8 cellular contexts compared by ENCODE assay signal in the genomic region with DNA sequence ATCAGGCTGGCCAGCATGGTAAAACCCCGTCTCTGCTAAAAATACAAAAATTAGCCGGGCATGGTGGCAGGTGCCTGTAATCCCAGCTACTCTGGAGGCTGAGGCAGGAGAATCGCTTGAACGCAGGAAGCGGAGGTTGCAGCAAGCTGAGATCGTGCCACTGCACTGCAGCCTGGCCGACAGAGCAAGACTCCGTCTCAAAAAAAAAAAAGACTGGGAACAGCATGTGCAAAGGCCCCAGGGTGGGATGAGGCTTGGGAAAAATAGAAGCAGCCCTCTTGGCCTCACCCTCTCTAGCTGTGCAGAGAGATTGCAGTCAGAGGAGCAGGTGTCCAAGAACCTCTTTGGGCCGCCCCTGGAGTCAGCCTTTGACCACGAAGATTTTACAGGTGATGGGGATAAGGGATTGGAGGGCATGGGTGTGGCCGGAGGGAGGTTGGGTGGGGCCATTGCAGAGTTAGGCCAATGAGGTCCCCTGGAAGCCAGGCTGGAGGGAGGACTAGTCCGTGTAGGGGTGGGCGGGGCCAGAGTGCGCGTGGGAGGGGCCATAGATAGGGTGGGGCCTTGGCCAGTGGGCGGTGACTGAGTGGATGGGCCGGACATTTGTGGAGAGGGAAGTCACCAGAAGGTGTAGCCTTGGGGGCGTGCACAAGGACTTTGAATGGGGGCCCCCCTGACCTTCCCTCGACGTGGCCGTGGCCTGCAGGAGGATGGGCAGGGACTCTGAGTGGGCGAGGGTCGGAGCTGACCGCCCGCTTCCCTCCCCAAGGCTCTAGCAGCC. TPM values are rescaled to one million over a fixed set of nuclear protein-coding genes. Genes with fewer than 3 reads are reported as not detected.
DNase-seq lines count a peak whose midpoint lies in the region; ATAC-seq and TF ChIP-seq lines count a peak whose summit lies in the region.

No MANE protein-coding gene starts in this region.

- TF ChIP-seq CTCF in upper lobe of left lung (IDR thresholded peaks at IDR 0.05) (no peak), Calu3 (IDR thresholded peaks at IDR 0.05; ENCODE audit: unreplicated experiment) (no peak)

- intact Hi-C loops in activated CD4-positive, alpha-beta T cell treated with anti-CD3 and anti-CD28 coated beads, Interleukin-2, amount 10 ng/mL, durations not matched to agents 24 days and 14 days (cut with micrococcal nuclease) = loop anchor here (5.0 kb wide), 1 partner anchor 56 kb away; no protein-coding TSS in a partner anchor
- intact Hi-C loops in dendritic cell treated with granulocyte-macrophage colony-stimulating factor and Interleukin-4, amounts not matched to agents 40 ng/mL and 50 ng/mL, for 4 days (cut with micrococcal nuclease) = loop anchor here (5.0 kb wide), 1 partner anchor 79 kb away; a partner anchor contains a TSS
- intact Hi-C loops in Calu3 (cut with micrococcal nuclease; ENCODE audit: unreplicated experiment) = no loop called here

- H3K4me1 ChIP-seq in mesodermal cell (ENCODE audit: control insufficient read depth, insufficient read depth, low read length, poor library complexity, severe bottlenecking) (no peaks in the 10 kb centered on the region), upper lobe of left lung (peaks cover 0 to 16% (median 13%) of the 10 kb centered on the region in 4 donors)

- H3K27ac ChIP-seq in mesodermal cell (ENCODE audit: low read depth, low read length, severe bottlenecking) (no peak overlapping the region), upper lobe of left lung (peak overlapping the region in 1 of 4 donors; percentile 53)

- H3K27me3 Mint-ChIP-seq in activated CD4-positive, alpha-beta T cell treated with anti-CD3 and anti-CD28 coated beads, Interleukin-2, amount 10 ng/mL, durations not matched to agents 24 days and 14 days = no peaks in the 10 kb centered on the region
- H3K27me3 Mint-ChIP-seq in dendritic cell treated with granulocyte-macrophage colony-stimulating factor and Interleukin-4, amounts not matched to agents 40 ng/mL and 50 ng/mL, for 4 days = no peaks in the 10 kb centered on the region
- H3K27me3 Mint-ChIP-seq in Calu3 (ENCODE audit: unreplicated experiment) = peaks cover 11% of the 10 kb centered on the region

- peak; percentile 82 for DNase-seq in activated CD4-positive, alpha-beta T cell treated with anti-CD3 and anti-CD28 coated beads, Interleukin-2, amount 10 ng/mL, durations not matched to agents 24 days and 14 days
- no peak for DNase-seq in activated CD4-positive, alpha-beta T cell treated with anti-CD3 and anti-CD28 coated beads for 4 hours
- DNase-seq in SW480 (ENCODE audit: low spot score) (peak; percentile 79), upper lobe of left lung (peak; percentile 78 to 93), Calu3 (no peak)

- peak; percentile 70 to 78 for ATAC-seq in upper lobe of left lung (ENCODE audit: low FRiP score in 2 of 2)
- ATAC-seq in GM19035 (IDR thresholded peaks at IDR 0.05; ENCODE audit: unreplicated experiment) = no peak

- peak overlapping the region; percentile 31 for H3K4me3 ChIP-seq in mesodermal cell (ENCODE audit: extremely low read depth, insufficient read depth, low read length, poor library complexity, severe bottlenecking)
- peak overlapping the region in 3 of 4 donors; percentile 18 to 44 (median 33) for H3K4me3 ChIP-seq in upper lobe of left lung

- H3K27ac Mint-ChIP-seq in activated CD4-positive, alpha-beta T cell treated with anti-CD3 and anti-CD28 coated beads, Interleukin-2, amount 10 ng/mL, durations not matched to agents 24 days and 14 days = no peak overlapping the region
- H3K27ac Mint-ChIP-seq in dendritic cell treated with granulocyte-macrophage colony-stimulating factor and Interleukin-4, amounts not matched to agents 40 ng/mL and 50 ng/mL, for 4 days = peak overlapping the region; percentile 76
- no peak overlapping the region for H3K27ac Mint-ChIP-seq in Calu3 (ENCODE audit: unreplicated experiment)

- TF ChIP-seq EP300 in upper lobe of left lung (IDR thresholded peaks at IDR 0.05) = no peak

- H3K4me3 Mint-ChIP-seq in activated CD4-positive, alpha-beta T cell treated with anti-CD3 and anti-CD28 coated beads, Interleukin-2, amount 10 ng/mL, durations not matched to agents 24 days and 14 days = no peak overlapping the region
- H3K4me3 Mint-ChIP-seq in dendritic cell treated with granulocyte-macrophage colony-stimulating factor and Interleukin-4, amounts not matched to agents 40 ng/mL and 50 ng/mL, for 4 days = peak overlapping the region; percentile 73
- H3K4me3 Mint-ChIP-seq in Calu3 (ENCODE audit: low read depth, unreplicated experiment) = no peak overlapping the region

- peaks cover 0 to 8% (median 2%) of the 10 kb centered on the region in 4 donors for H3K27me3 ChIP-seq in upper lobe of left lung

- WGBS in mesodermal cell (ENCODE audit: insufficient coverage in 2 of 2), 2 experiments = 39 to 40% methylated on average over 19 to 22 of the region's 25 CpGs
- WGBS in upper lobe of left lung, 2 donors = 43 to 51% methylated on average over 19 to 21 of the region's 25 CpGs

- CTCF ChIA-PET in Calu3 (lab: Charles Lee) = interaction anchor here (0.6 kb wide), 1 partner anchor 53 kb away, joined by 9 read pairs; no protein-coding TSS in a partner anchor

- H3K9me3 ChIP-seq in mesodermal cell (ENCODE audit: control insufficient read depth, low read length) = no peaks in the 10 kb centered on the region
- H3K9me3 ChIP-seq in upper lobe of left lung = no peaks in the 10 kb centered on the region

- H3K36me3 Mint-ChIP-seq in activated CD4-positive, alpha-beta T cell treated with anti-CD3 and anti-CD28 coated beads, Interleukin-2, amount 10 ng/mL, durations not matched to agents 24 days and 14 days (ENCODE audit: low read depth) = peaks cover 59% of the 10 kb centered on the region
- H3K36me3 Mint-ChIP-seq in dendritic cell treated with granulocyte-macrophage colony-stimulating factor and Interleukin-4, amounts not matched to agents 40 ng/mL and 50 ng/mL, for 4 days (ENCODE audit: low read depth) = peaks cover 89% of the 10 kb centered on the region
- H3K36me3 Mint-ChIP-seq in Calu3 (ENCODE audit: insufficient read depth, unreplicated experiment) = no peaks in the 10 kb centered on the region

- BruUV-seq in Calu3 (replicated peaks; lab: Mats Ljungman, UMichigan) = no TSS peak

- H3K36me3 ChIP-seq in mesodermal cell (ENCODE audit: control insufficient read depth, insufficient read depth, low read length) (no peaks in the 10 kb centered on the region), upper lobe of left lung (no peaks in the 10 kb centered on the region)

- H3K9me3 Mint-ChIP-seq in activated CD4-positive, alpha-beta T cell treated with anti-CD3 and anti-CD28 coated beads, Interleukin-2, amount 10 ng/mL, durations not matched to agents 24 days and 14 days = no peaks in the 10 kb centered on the region
- no peaks in the 10 kb centered on the region for H3K9me3 Mint-ChIP-seq in dendritic cell treated with granulocyte-macrophage colony-stimulating factor and Interleukin-4, amounts not matched to agents 40 ng/mL and 50 ng/mL, for 4 days
- H3K9me3 Mint-ChIP-seq in Calu3 (ENCODE audit: low read depth, unreplicated experiment) = no peaks in the 10 kb centered on the region

- peaks cover 15% of the 10 kb centered on the region for H3K4me1 Mint-ChIP-seq in activated CD4-positive, alpha-beta T cell treated with anti-CD3 and anti-CD28 coated beads, Interleukin-2, amount 10 ng/mL, durations not matched to agents 24 days and 14 days
- peaks cover 55% of the 10 kb centered on the region for H3K4me1 Mint-ChIP-seq in dendritic cell treated with granulocyte-macrophage colony-stimulating factor and Interleukin-4, amounts not matched to agents 40 ng/mL and 50 ng/mL, for 4 days (ENCODE audit: low read depth)
- peaks cover 17% of the 10 kb centered on the region for H3K4me1 Mint-ChIP-seq in Calu3 (ENCODE audit: low read depth, unreplicated experiment)

- no peak for TF ChIP-seq POLR2A in upper lobe of left lung (IDR thresholded peaks at IDR 0.05)

RNA-seq across cellular contexts. Expression of a gene that starts 16.9 kb away (rescaled TPM):
- total RNA-seq in activated CD4-positive, alpha-beta T cell treated with anti-CD3 and anti-CD28 coated beads, Interleukin-2, amount 10 ng/mL, durations not matched to agents 24 days and 14 days = not detected in 2 replicates
- polyA plus RNA-seq in mesodermal cell (2013, experiment 1 of 2) = 0.26 TPM
- not detected for polyA plus RNA-seq in mesodermal cell (2013, experiment 2 of 2)
- total RNA-seq in upper lobe of left lung = 1 to 10 TPM in 5 of 6 donors, not detected in 1; 1.0 to 8.8 (median 2.5) TPM
- total RNA-seq in Calu3 (2022) = 75.1 and 121 TPM in 2 replicates

RNA-seq across cellular contexts. Expression of a gene that starts 26.8 kb away (rescaled TPM):
- total RNA-seq in activated CD4-positive, alpha-beta T cell treated with anti-CD3 and anti-CD28 coated beads, Interleukin-2, amount 10 ng/mL, durations not matched to agents 24 days and 14 days = 91.9 and 96.2 TPM in 2 replicates
- polyA plus RNA-seq in mesodermal cell (2013, experiment 1 of 2) = 9.0 TPM
- 6.3 TPM for polyA plus RNA-seq in mesodermal cell (2013, experiment 2 of 2)
- total RNA-seq in upper lobe of left lung (10 to 100 TPM in 2 of 6 donors, 1 to 10 TPM in 4; 1.9 to 19.9 (median 8.7) TPM), Calu3 (2022) (0.61 and 1.3 TPM in 2 replicates)

RNA-seq across cellular contexts. Expression of a gene that starts 43.3 kb away (rescaled TPM):
- 5.9 and 8.7 TPM in 2 replicates for total RNA-seq in activated CD4-positive, alpha-beta T cell treated with anti-CD3 and anti-CD28 coated beads, Interleukin-2, amount 10 ng/mL, durations not matched to agents 24 days and 14 days
- 0.55 TPM for polyA plus RNA-seq in mesodermal cell (2013, experiment 1 of 2)
- 0.91 TPM for polyA plus RNA-seq in mesodermal cell (2013, experiment 2 of 2)
- total RNA-seq in upper lobe of left lung (under 1 TPM in 1 of 6 donors, not detected in 5; 0.57 TPM), Calu3 (2022) (not detected in 2 replicates)

RNA-seq across cellular contexts. Expression of a gene that starts 58.8 kb away (rescaled TPM):
- 69.0 and 70.3 TPM in 2 replicates for total RNA-seq in activated CD4-positive, alpha-beta T cell treated with anti-CD3 and anti-CD28 coated beads, Interleukin-2, amount 10 ng/mL, durations not matched to agents 24 days and 14 days
- 49.2 TPM for polyA plus RNA-seq in mesodermal cell (2013, experiment 1 of 2)
- polyA plus RNA-seq in mesodermal cell (2013, experiment 2 of 2) = 42.9 TPM
- total RNA-seq in upper lobe of left lung = 10 to 100 TPM; 23.6 to 87.9 (median 63.7) TPM
- total RNA-seq in Calu3 (2022) = 57.1 and 59.5 TPM in 2 replicates

Comparison
In these comparisons a context has a peak if more than half of its experiments do, and no peak if none do; other contexts are left out.
1. DNase-seq: peak in activated CD4-positive, alpha-beta T cell treated with anti-CD3 and anti-CD28 coated beads, Interleukin-2, amount 10 ng/mL, durations not matched to agents 24 days and 14 days (single experiment), SW480 (single experiment) and upper lobe of left lung (2 of 2); none in activated CD4-positive, alpha-beta T cell treated with anti-CD3 and anti-CD28 coated beads for 4 hours (0 of 2) and Calu3 (single experiment).